In genomic region chr5:60494635-60495034, GRCh38 we compare ENCODE assay signal across 17 cellular contexts.
DNase-seq lines count a peak whose midpoint lies in the region; ATAC-seq and TF ChIP-seq lines count a peak whose summit lies in the region.
"Had no signal": no experiment of that assay in that cellular context is flagged by ENCODE, and none has a peak within 500 bp of the region (broad histone marks: within the 10 kb centered on the region; RNA-seq: fewer than 3 reads in every experiment).

No MANE protein-coding gene starts in this region.

- no peaks in the 10 kb centered on the region for H3K9me3 ChIP-seq in Peyer's patch
- no peaks in the 10 kb centered on the region for H3K9me3 ChIP-seq in gastroesophageal sphincter
- H3K9me3 ChIP-seq: body of pancreas had no signal

- ATAC-seq in GM21381 (IDR thresholded peaks at IDR 0.05; ENCODE audit: unreplicated experiment) = peak; percentile 65
- ATAC-seq in HG03039 (IDR thresholded peaks at IDR 0.05; ENCODE audit: unreplicated experiment) = peak; percentile 56
- no peak for ATAC-seq in GM19452 (IDR thresholded peaks at IDR 0.05; ENCODE audit: unreplicated experiment)
- ATAC-seq in gastroesophageal sphincter = no peak
- ATAC-seq: activated T-cell treated with anti-CD3 and anti-CD28 coated beads, Interleukin-2, amount 50 U/mL, for 72 hours; body of pancreas had no signal

- H3K4me3 ChIP-seq in Peyer's patch (no peak overlapping the region), gastroesophageal sphincter (no peak overlapping the region)
- H3K4me3 ChIP-seq: body of pancreas had no signal

- DNase-seq in GM13977 (ENCODE audit: low spot score) = peak; percentile 15
- no peak for DNase-seq in Peyer's patch
- DNase-seq in NCI-H1092 (lab: John Stamatoyannopoulos, UW) = no peak
- DNase-seq: activated T-cell treated with anti-CD3 and anti-CD28 coated beads, Interleukin-2, amount 50 U/mL, for 72 hours; AML-193; body of pancreas; EL; midbrain; MM.1S; retina; SHP77; trophoblast cell had no signal

- TF ChIP-seq CTCF in GM13977 (IDR thresholded peaks at IDR 0.05; ENCODE audit: extremely low read depth, insufficient read depth, missing control alignments) = no peak
- no peak for TF ChIP-seq CTCF in Peyer's patch (IDR thresholded peaks at IDR 0.05)
- TF ChIP-seq CTCF in gastroesophageal sphincter (IDR thresholded peaks at IDR 0.05) = no peak

- TF ChIP-seq POLR2A in Peyer's patch (IDR thresholded peaks at IDR 0.05) (no peak), gastroesophageal sphincter (IDR thresholded peaks at IDR 0.05) (no peak)

- peak overlapping the region; percentile 56 for H3K27ac ChIP-seq in cingulate gyrus (ENCODE audit: low read depth, low read length)
- H3K27ac ChIP-seq in Peyer's patch = no peak overlapping the region
- peak overlapping the region in 2 of 4 donors; percentile 10 to 28 for H3K27ac ChIP-seq in gastroesophageal sphincter
- H3K27ac ChIP-seq: body of pancreas had no signal

- H3K27me3 ChIP-seq in Peyer's patch = no peaks in the 10 kb centered on the region
- H3K27me3 ChIP-seq in gastroesophageal sphincter = no peaks in the 10 kb centered on the region
- H3K27me3 ChIP-seq: body of pancreas had no signal

- H3K36me3 ChIP-seq in Peyer's patch = no peaks in the 10 kb centered on the region
- H3K36me3 ChIP-seq in gastroesophageal sphincter = no peaks in the 10 kb centered on the region

- in situ Hi-C loops in GM13977 (cut with MboI; ENCODE audit: low pct_unique_long_range_greater_than_20kb, low sequenced_read_pairs, unreplicated experiment) = no loop called here

- no peak for TF ChIP-seq EP300 in gastroesophageal sphincter (IDR thresholded peaks at IDR 0.05)

- H3K4me1 ChIP-seq in Peyer's patch (no peaks in the 10 kb centered on the region), gastroesophageal sphincter (peaks cover 0 to 49% (median 5%) of the 10 kb centered on the region in 3 donors)
- H3K4me1 ChIP-seq: body of pancreas had no signal

Comparison
In these comparisons a context has a peak if more than half of its experiments do, and no peak if none do; other contexts are left out.
1. ATAC-seq: peak in GM21381 (single experiment) and HG03039 (single experiment); none in GM19452 (single experiment) and gastroesophageal sphincter (single experiment).